8 cellular contexts compared by ENCODE assay signal in the genomic region with DNA sequence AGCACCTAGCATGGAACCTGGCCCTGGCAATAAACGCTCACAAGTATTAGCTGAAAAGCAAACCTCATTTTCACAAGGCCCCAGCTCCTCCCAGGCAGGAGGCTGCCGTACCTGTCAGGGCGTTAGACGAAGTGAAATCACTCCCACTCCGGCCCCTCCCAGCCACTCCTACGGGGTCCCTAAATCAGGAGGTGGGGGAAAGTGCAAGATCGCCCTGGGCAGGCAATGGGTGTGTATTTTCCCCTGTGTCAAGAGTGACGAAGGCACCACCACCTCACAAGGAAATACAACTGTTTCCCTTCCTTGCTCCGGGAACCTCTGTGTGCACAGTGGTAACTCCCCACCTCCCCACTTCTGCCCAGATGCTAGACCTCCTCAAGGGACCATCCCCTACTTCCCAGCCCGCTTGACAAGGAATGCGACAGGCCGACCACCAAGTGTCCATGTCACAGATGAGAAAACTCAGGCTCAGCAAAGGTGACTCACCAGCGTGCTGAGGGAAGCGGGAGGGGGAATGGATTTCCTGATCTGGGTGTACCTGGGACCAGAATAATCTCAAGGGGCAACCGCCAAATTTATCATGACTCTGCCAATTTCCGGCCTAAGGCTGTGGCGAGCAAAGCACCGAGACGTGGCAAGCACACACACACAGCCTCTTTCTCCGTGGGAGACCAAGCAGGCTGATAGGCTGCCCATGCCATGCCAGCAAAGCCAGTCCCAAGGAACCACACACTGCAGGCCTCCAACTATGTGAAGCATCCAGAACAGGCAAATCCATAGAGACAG. TPM values are rescaled to one million over a fixed set of nuclear protein-coding genes. Genes with fewer than 3 reads are reported as not detected.
DNase-seq lines count a peak whose midpoint lies in the region; ATAC-seq and TF ChIP-seq lines count a peak whose summit lies in the region.

No MANE protein-coding gene starts in this region.

- peaks cover 28 to 46% of the 10 kb centered on the region in 2 donors for H3K36me3 Mint-ChIP-seq in activated naive CD4-positive, alpha-beta T cell treated with anti-CD3 and anti-CD28 coated beads, Interleukin-2, amount 50 U/mL, for 72 hours
- peaks cover 0 to 35% (median 7%) of the 10 kb centered on the region in 5 donors for H3K36me3 Mint-ChIP-seq in naive thymus-derived CD4-positive, alpha-beta T cell

- H3K27me3 Mint-ChIP-seq in naive thymus-derived CD4-positive, alpha-beta T cell: no peaks in the 10 kb centered on the region

- no TSS peak for BruUV-seq in PC-3 (replicated peaks; lab: Mats Ljungman, UMichigan)

- peak overlapping the region; percentile 97 to 99 for H3K27ac Mint-ChIP-seq in activated naive CD4-positive, alpha-beta T cell treated with anti-CD3 and anti-CD28 coated beads, Interleukin-2, amount 50 U/mL, for 72 hours
- peak overlapping the region; percentile 89 to 98 (median 97) for H3K27ac Mint-ChIP-seq in naive thymus-derived CD4-positive, alpha-beta T cell

- POLR2A ChIA-PET in PC-3 (lab: Charles Lee; ENCODE audit: unreplicated experiment): interaction anchor here (0.6 kb wide), 1 partner anchor 1358 kb away, joined by 6 read pairs; no protein-coding TSS in a partner anchor
- POLR2A ChIA-PET in naive thymus-derived CD4-positive, alpha-beta T cell (lab: Charles Lee): interaction anchor here (0.6 to 12.3 kb wide), 3 partner anchors 8 to 132 kb away, joined by 3 to 156 read pairs (median 4); partner anchors contain the start of genes BRSK1, HSPBP1 and PPP6R1

- TF ChIP-seq EP300 in upper lobe of left lung (IDR thresholded peaks at IDR 0.05): no peak

- peaks cover 56 to 80% (median 66%) of the 10 kb centered on the region in 7 donors for H3K4me1 Mint-ChIP-seq in naive thymus-derived CD4-positive, alpha-beta T cell

- TF ChIP-seq CTCF in PC-3 (conservative IDR thresholded peaks at IDR 0.05; ENCODE audit: low read depth, low read length) (no peak), upper lobe of left lung (IDR thresholded peaks at IDR 0.05) (no peak)

- H3K27me3 ChIP-seq in PC-3 (ENCODE audit: low read length): no peaks in the 10 kb centered on the region
- no peaks in the 10 kb centered on the region for H3K27me3 ChIP-seq in naive thymus-derived CD4-positive, alpha-beta T cell (ENCODE audit: control insufficient read depth in 2 of 2, insufficient read depth in 2 of 2, low read length in 2 of 2)
- H3K27me3 ChIP-seq in upper lobe of left lung: no peaks in the 10 kb centered on the region

- H3K9me2 ChIP-seq in PC-3 (replicated peaks; ENCODE audit: low read length): no peaks in the 10 kb centered on the region

- H2AFZ ChIP-seq in PC-3 (ENCODE audit: low read length): no peak overlapping the region

- peak overlapping the region; percentile 51 for H3K4me2 ChIP-seq in PC-3 (ENCODE audit: low read length)

- H3F3A ChIP-seq in PC-3 (ENCODE audit: low read length, unreplicated experiment): peaks cover 3% of the 10 kb centered on the region

- H3K36me3 ChIP-seq in PC-3 (ENCODE audit: low read depth, low read length) (peaks cover 11% of the 10 kb centered on the region; the same call in 1 of the 2 replicates), upper lobe of left lung (peaks cover 0 to 14% (median 8%) of the 10 kb centered on the region in 4 donors)
- peaks cover 1 to 36% (median 3%) of the 10 kb centered on the region in 3 experiments for H3K36me3 ChIP-seq in naive thymus-derived CD4-positive, alpha-beta T cell (ENCODE audit: control insufficient read depth in 2 of 3, insufficient read depth in 3 of 3, low read length in 3 of 3)

- H3K27ac ChIP-seq in PC-3 (ENCODE audit: low read length) (peak overlapping the region; percentile 64), upper lobe of left lung (peak overlapping the region in 2 of 4 donors; percentile 12 to 19)
- H3K27ac ChIP-seq in naive thymus-derived CD4-positive, alpha-beta T cell (ENCODE audit: low read depth, low read length): peak overlapping the region; percentile 66

- no peaks in the 10 kb centered on the region for H3K9me3 Mint-ChIP-seq in activated naive CD4-positive, alpha-beta T cell treated with anti-CD3 and anti-CD28 coated beads, Interleukin-2, amount 50 U/mL, for 72 hours
- H3K9me3 Mint-ChIP-seq in naive thymus-derived CD4-positive, alpha-beta T cell: no peaks in the 10 kb centered on the region

- no peak for TF ChIP-seq POLR2A in upper lobe of left lung (IDR thresholded peaks at IDR 0.05)

- CTCF ChIA-PET in PC-3 (lab: Charles Lee): no interaction called here
- CTCF ChIA-PET in naive thymus-derived CD4-positive, alpha-beta T cell (lab: Charles Lee): no interaction called here

- peak; percentile 52 for ATAC-seq in PC-3
- peak in 1 of 2 donors; percentile 52 for ATAC-seq in activated naive CD4-positive, alpha-beta T cell treated with anti-CD3 and anti-CD28 coated beads, Interleukin-2, amount 50 U/mL, for 72 hours
- no peak for ATAC-seq in naive thymus-derived CD4-positive, alpha-beta T cell
- ATAC-seq in GM19463 (IDR thresholded peaks at IDR 0.05; ENCODE audit: unreplicated experiment): no peak
- no peak for ATAC-seq in upper lobe of left lung (ENCODE audit: low FRiP score in 2 of 2)

- peak overlapping the region; percentile 75 to 99 (median 84) for H3K4me3 Mint-ChIP-seq in naive thymus-derived CD4-positive, alpha-beta T cell

- H3K79me2 ChIP-seq in PC-3 (ENCODE audit: low read length): peaks cover 100% of the 10 kb centered on the region

- WGBS in upper lobe of left lung, 2 donors: 65 to 80% methylated on average over 13 to 20 of the region's 20 CpGs

- peaks cover 74% of the 10 kb centered on the region for H4K20me1 ChIP-seq in PC-3 (ENCODE audit: low read length)

- H3K4me1 ChIP-seq in PC-3 (ENCODE audit: insufficient read depth, low read length) (peaks cover 73% of the 10 kb centered on the region), upper lobe of left lung (peaks cover 28 to 92% (median 57%) of the 10 kb centered on the region in 4 donors)
- peaks cover 68 to 80% of the 10 kb centered on the region in 2 donors for H3K4me1 ChIP-seq in naive thymus-derived CD4-positive, alpha-beta T cell (ENCODE audit: control insufficient read depth in 2 of 2, insufficient read depth in 2 of 2, low read length in 2 of 2)

- no peaks in the 10 kb centered on the region for H3K9me3 ChIP-seq in PC-3 (ENCODE audit: low read length)
- no peaks in the 10 kb centered on the region for H3K9me3 ChIP-seq in naive thymus-derived CD4-positive, alpha-beta T cell (ENCODE audit: control insufficient read depth in 2 of 3, low read length in 3 of 3)
- H3K9me3 ChIP-seq in upper lobe of left lung: no peaks in the 10 kb centered on the region

- intact Hi-C loops in PC-3 (cut with micrococcal nuclease): no loop called here
- intact Hi-C loops in naive thymus-derived CD4-positive, alpha-beta T cell (cut with micrococcal nuclease): loop anchor here in 1 of 2 donors (10.0 kb wide), 2 partner anchors 167 to 893 kb away; partner anchors contain the start of gene ZNF444

- H3K4me3 ChIP-seq in PC-3 (ENCODE audit: low read length) (no peak overlapping the region), upper lobe of left lung (no peak overlapping the region)
- peak overlapping the region; percentile 25 for H3K4me3 ChIP-seq in naive thymus-derived CD4-positive, alpha-beta T cell (ENCODE audit: low read length)

- H3K9ac ChIP-seq in PC-3 (ENCODE audit: low read length): peak overlapping the region; percentile 4; the same call in 1 of the 2 replicates

- DNase-seq in COLO668 (lab: John Stamatoyannopoulos, UW; ENCODE audit: unreplicated experiment) (peak; percentile 25), PC-3 (peak; percentile 87), NCI-H2029 (lab: John Stamatoyannopoulos, UW) (no peak), superior temporal gyrus (ENCODE audit: extremely low spot score) (no peak), upper lobe of left lung (no peak)
- DNase-seq in activated naive CD4-positive, alpha-beta T cell treated with anti-CD3 and anti-CD28 coated beads, Interleukin-2, amount 50 U/mL, for 72 hours (ENCODE audit: low spot score in 2 of 2): peak; percentile 34 to 82
- DNase-seq in naive thymus-derived CD4-positive, alpha-beta T cell: peak in 1 of 9 donors; percentile 37

RNA-seq across cellular contexts. Expression of gene PPP6R1, which starts 7.3 kb away (rescaled TPM):
- total RNA-seq in PC-3 (2014; rRNA removed) (159 and 221 TPM in 2 replicates), upper lobe of left lung (100 to 1,000 TPM in 1 of 6 donors, 10 to 100 TPM in 5; 49.0 to 104 (median 76.7) TPM)
- total RNA-seq in activated naive CD4-positive, alpha-beta T cell treated with anti-CD3 and anti-CD28 coated beads, Interleukin-2, amount 50 U/mL, for 72 hours: 100 to 1,000 TPM; 160 to 225 TPM
- total RNA-seq in naive thymus-derived CD4-positive, alpha-beta T cell: 100 to 1,000 TPM; 151 to 223 (median 168) TPM
- 100 to 1,000 TPM in 1 of 2 donors, 10 to 100 TPM in 1; 39.3 to 103 TPM for polyA plus RNA-seq in naive thymus-derived CD4-positive, alpha-beta T cell

RNA-seq across cellular contexts. Expression of gene TMEM86B, which starts 22.9 kb away (rescaled TPM):
- total RNA-seq in PC-3 (2014; rRNA removed) (11.1 and 11.8 TPM in 2 replicates), upper lobe of left lung (10 to 100 TPM in 1 of 6 donors, 1 to 10 TPM in 5; 2.0 to 10.5 (median 4.8) TPM)
- 1 to 10 TPM; 7.7 to 8.1 TPM for total RNA-seq in activated naive CD4-positive, alpha-beta T cell treated with anti-CD3 and anti-CD28 coated beads, Interleukin-2, amount 50 U/mL, for 72 hours
- total RNA-seq in naive thymus-derived CD4-positive, alpha-beta T cell: 10 to 100 TPM; 10.4 to 24.1 (median 10.7) TPM
- polyA plus RNA-seq in naive thymus-derived CD4-positive, alpha-beta T cell: 1 to 10 TPM; 1.2 to 3.3 TPM

RNA-seq across cellular contexts. Expression of gene HSPBP1, which starts 28.4 kb away (rescaled TPM):
- total RNA-seq in PC-3 (2014; rRNA removed) (122 and 148 TPM in 2 replicates), upper lobe of left lung (10 to 100 TPM; 21.0 to 34.6 (median 30.1) TPM)
- 10 to 100 TPM; 24.9 to 40.8 TPM for total RNA-seq in activated naive CD4-positive, alpha-beta T cell treated with anti-CD3 and anti-CD28 coated beads, Interleukin-2, amount 50 U/mL, for 72 hours
- 10 to 100 TPM; 15.0 to 30.0 (median 16.0) TPM for total RNA-seq in naive thymus-derived CD4-positive, alpha-beta T cell
- 10 to 100 TPM; 35.4 to 44.7 TPM for polyA plus RNA-seq in naive thymus-derived CD4-positive, alpha-beta T cell

RNA-seq across cellular contexts. Expression of gene BRSK1, which starts 32.3 kb away (rescaled TPM):
- total RNA-seq in PC-3 (2014; rRNA removed) (5.1 and 8.7 TPM in 2 replicates), upper lobe of left lung (1 to 10 TPM in 5 of 6 donors, not detected in 1; 1.0 to 2.7 (median 1.1) TPM)
- total RNA-seq in activated naive CD4-positive, alpha-beta T cell treated with anti-CD3 and anti-CD28 coated beads, Interleukin-2, amount 50 U/mL, for 72 hours: 1 to 10 TPM; 6.7 to 8.4 TPM
- total RNA-seq in naive thymus-derived CD4-positive, alpha-beta T cell: 1 to 10 TPM in 3 of 5 experiments, under 1 TPM in 2; 0.41 to 6.3 (median 3.4) TPM
- polyA plus RNA-seq in naive thymus-derived CD4-positive, alpha-beta T cell: not detected

RNA-seq across cellular contexts. Expression of gene PTPRH, which starts 42.2 kb away (rescaled TPM):
- total RNA-seq in PC-3 (2014; rRNA removed) (8.1 and 10.9 TPM in 2 replicates), upper lobe of left lung (1 to 10 TPM in 1 of 6 donors, under 1 TPM in 4, not detected in 1; 0.30 to 3.1 (median 0.67) TPM)
- under 1 TPM in 1 of 2 donors, not detected in 1; 0.19 TPM for total RNA-seq in activated naive CD4-positive, alpha-beta T cell treated with anti-CD3 and anti-CD28 coated beads, Interleukin-2, amount 50 U/mL, for 72 hours
- under 1 TPM in 1 of 5 experiments, not detected in 4; 0.56 TPM for total RNA-seq in naive thymus-derived CD4-positive, alpha-beta T cell
- not detected for polyA plus RNA-seq in naive thymus-derived CD4-positive, alpha-beta T cell

Comparison
In these comparisons a context has a peak if more than half of its experiments do, and no peak if none do; other contexts are left out.
1. DNase-seq: peak in COLO668 (single experiment), PC-3 (single experiment) and activated naive CD4-positive, alpha-beta T cell treated with anti-CD3 and anti-CD28 coated beads, Interleukin-2, amount 50 U/mL, for 72 hours (2 of 2); none in NCI-H2029 (single experiment), superior temporal gyrus (single experiment) and upper lobe of left lung (0 of 2).